ENCODE assay signal across 8 cellular contexts in the genomic region with DNA sequence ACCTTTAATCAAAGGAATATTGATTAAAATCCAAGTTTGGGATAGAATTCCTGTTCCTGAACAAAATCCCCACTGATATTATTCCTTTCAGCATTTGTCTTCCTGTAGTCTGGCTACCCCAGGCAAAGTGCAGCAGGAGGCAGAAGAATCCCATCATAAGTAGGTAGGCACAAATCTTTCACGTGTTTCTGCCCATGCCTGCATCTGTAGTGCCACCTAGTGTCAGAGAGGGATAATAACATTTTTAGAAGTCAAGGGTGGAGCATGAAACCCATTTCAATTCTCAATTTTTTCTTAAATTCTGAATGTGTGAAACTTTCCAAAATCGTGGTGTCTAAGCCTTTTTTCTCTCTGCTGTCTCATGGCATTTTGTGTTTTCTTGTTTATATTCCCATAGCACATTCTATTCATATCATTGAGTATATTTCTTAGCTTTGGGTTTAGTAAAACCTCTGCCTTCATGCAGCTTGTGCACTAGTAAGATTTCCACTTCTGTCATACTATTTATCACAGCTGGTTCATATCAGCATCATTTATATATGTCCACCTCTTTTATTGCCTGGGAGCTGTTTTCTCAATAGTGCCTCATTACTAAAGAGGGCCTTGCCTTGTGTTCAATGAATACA. TPM values are rescaled to one million over a fixed set of nuclear protein-coding genes. Genes with fewer than 3 reads are reported as not detected.
A peak's percentile ranks its signal among the peaks of the same experiment; 100 is the strongest.
DNase-seq lines count a peak whose midpoint lies in the region; ATAC-seq and TF ChIP-seq lines count a peak whose summit lies in the region.

No MANE protein-coding gene starts in this region.

- H3K4me3 Mint-ChIP-seq in GM23338: no peak overlapping the region

- no peaks in the 10 kb centered on the region for H3F3A ChIP-seq in GM23338 (replicated peaks; ENCODE audit: low read depth)

- peak; percentile 74 for ATAC-seq in GM23338
- peak; percentile 79 for ATAC-seq in Panc1

- H3K27me3 Mint-ChIP-seq in GM23338 (ENCODE audit: insufficient read depth, low read depth, poor library complexity): no peaks in the 10 kb centered on the region

- H3K9me2 ChIP-seq in GM23338 (ENCODE audit: insufficient read depth): no peaks in the 10 kb centered on the region

- no TSS peak for BruUV-seq in Panc1 (replicated peaks; lab: Mats Ljungman, UMichigan)

- H3K36me3 Mint-ChIP-seq in GM23338 (ENCODE audit: low read depth): no peaks in the 10 kb centered on the region

- H3K79me2 ChIP-seq in GM23338 (replicated peaks; ENCODE audit: insufficient read depth): no peaks in the 10 kb centered on the region

- H3K4me3 ChIP-seq in GM23338: no peak overlapping the region
- H3K4me3 ChIP-seq in Panc1 (ENCODE audit: low read depth in 2 of 2, low read length in 2 of 2): no peak overlapping the region
- no peak overlapping the region for H3K4me3 ChIP-seq in ascending aorta

- CTCF ChIA-PET in Panc1 (lab: Charles Lee): interaction anchor here (1.0 kb wide), 1 partner anchor 254 kb away, joined by 3 read pairs; no protein-coding TSS in a partner anchor

- no peaks in the 10 kb centered on the region for H3K4me1 ChIP-seq in GM23338 (ENCODE audit: insufficient read depth)
- no peaks in the 10 kb centered on the region for H3K4me1 ChIP-seq in Panc1 (ENCODE audit: control insufficient read depth, insufficient read depth, low read length)
- peaks cover 0 to 4% of the 10 kb centered on the region in 2 donors for H3K4me1 ChIP-seq in ascending aorta

- intact Hi-C loops in Panc1 (cut with micrococcal nuclease; ENCODE audit: unreplicated experiment) (loop anchor here (2.0 to 5.0 kb wide), 2 partner anchors 42 to 118 kb away; no protein-coding TSS in a partner anchor), ascending aorta (cut with DNase I) (loop anchor here (1.0 to 10.0 kb wide), 4 partner anchors 42 to 544 kb away; no protein-coding TSS in a partner anchor)

- H3K9me3 Mint-ChIP-seq in GM23338: no peaks in the 10 kb centered on the region

- H3K36me3 ChIP-seq in GM23338 (ENCODE audit: insufficient read depth) (no peaks in the 10 kb centered on the region), Panc1 (ENCODE audit: control insufficient read depth, insufficient read depth, low read length) (no peaks in the 10 kb centered on the region), ascending aorta (no peaks in the 10 kb centered on the region)

- peak; percentile 65 for DNase-seq in activated CD8-positive, alpha-beta memory T cell treated with anti-CD3 and anti-CD28 coated beads for 24 hours
- DNase-seq in activated CD8-positive, alpha-beta memory T cell treated with anti-CD3 and anti-CD28 coated beads, Interleukin-2, amount 50 U/mL, for 48 hours: no peak
- DNase-seq in GM23338 (ENCODE audit: low spot score) (peak; percentile 73), LoVo (ENCODE audit: low spot score) (peak; percentile 83), Panc1 (ENCODE audit: low read depth, low spot score) (peak; percentile 22), ascending aorta (ENCODE audit: low spot score in 2 of 2) (peak in 1 of 2 donors; percentile 69), hippocampal formation (lab: John Stamatoyannopoulos, UW) (peak; percentile 12 to 67)
- DNase-seq in stimulated activated CD4-positive, alpha-beta T cell treated with anti-CD3 and anti-CD28 coated beads, Interleukin-1b, Interleukin-23, amount 100 ng/mL, for 4 hours (ENCODE audit: low read depth in 2 of 2): peak; percentile 0 to 8

- H3K9me3 ChIP-seq in Panc1 (ENCODE audit: control insufficient read depth, insufficient read depth, low read depth, low read length): no peaks in the 10 kb centered on the region
- no peaks in the 10 kb centered on the region for H3K9me3 ChIP-seq in ascending aorta

- H3K27me3 ChIP-seq in GM23338 (ENCODE audit: insufficient read depth) (no peaks in the 10 kb centered on the region), Panc1 (ENCODE audit: control insufficient read depth, insufficient read depth, low read length) (no peaks in the 10 kb centered on the region), ascending aorta (no peaks in the 10 kb centered on the region)

- H4K20me1 ChIP-seq in GM23338 (replicated peaks; ENCODE audit: insufficient read depth): no peaks in the 10 kb centered on the region

- no peaks in the 10 kb centered on the region for H3K4me1 Mint-ChIP-seq in GM23338

- no peak overlapping the region for H3K4me2 ChIP-seq in GM23338

- H2AFZ ChIP-seq in GM23338: no peak overlapping the region

- no peak overlapping the region for H3K27ac Mint-ChIP-seq in GM23338

- in situ Hi-C loops in Panc1 (cut with HindIII; ENCODE audit: low pct_unique_long_range_greater_than_20kb, low sequenced_read_pairs): no loop called here

- POLR2A ChIA-PET in Panc1 (lab: Charles Lee): no interaction called here

- peak; percentile 89 to 95 for TF ChIP-seq CTCF in GM23338 (conservative IDR thresholded peaks at IDR 0.05; ENCODE audit: low read depth in 2 of 2)
- peak; percentile 83 for TF ChIP-seq CTCF in Panc1 (IDR thresholded peaks at IDR 0.05)
- peak; percentile 77 to 86 (median 81) for TF ChIP-seq CTCF in ascending aorta (IDR thresholded peaks at IDR 0.05)

- no peak overlapping the region for H3K27ac ChIP-seq in GM23338 (ENCODE audit: low read depth)
- H3K27ac ChIP-seq in Panc1 (ENCODE audit: low read length): no peak overlapping the region
- H3K27ac ChIP-seq in ascending aorta: no peak overlapping the region

TF ChIP-seq in GM23338, 12 proteins besides CTCF, POLR2A, EP300 and RAD21 (continues in another document):
- TF ChIP-seq EZH2 (IDR thresholded peaks at IDR 0.05; ENCODE audit: low read depth, unreplicated experiment): no peak
- TF ChIP-seq EZH2phosphoT487 (IDR thresholded peaks at IDR 0.05; ENCODE audit: unreplicated experiment): no peak
- no peak for TF ChIP-seq JUNB (IDR thresholded peaks at IDR 0.05; ENCODE audit: unreplicated experiment)
- no peak for TF ChIP-seq NANOG (IDR thresholded peaks at IDR 0.05; ENCODE audit: borderline replicate concordance)
- no peak for TF ChIP-seq STAT1 (IDR thresholded peaks at IDR 0.05; ENCODE audit: unreplicated experiment)
- TF ChIP-seq, protein P1, sequence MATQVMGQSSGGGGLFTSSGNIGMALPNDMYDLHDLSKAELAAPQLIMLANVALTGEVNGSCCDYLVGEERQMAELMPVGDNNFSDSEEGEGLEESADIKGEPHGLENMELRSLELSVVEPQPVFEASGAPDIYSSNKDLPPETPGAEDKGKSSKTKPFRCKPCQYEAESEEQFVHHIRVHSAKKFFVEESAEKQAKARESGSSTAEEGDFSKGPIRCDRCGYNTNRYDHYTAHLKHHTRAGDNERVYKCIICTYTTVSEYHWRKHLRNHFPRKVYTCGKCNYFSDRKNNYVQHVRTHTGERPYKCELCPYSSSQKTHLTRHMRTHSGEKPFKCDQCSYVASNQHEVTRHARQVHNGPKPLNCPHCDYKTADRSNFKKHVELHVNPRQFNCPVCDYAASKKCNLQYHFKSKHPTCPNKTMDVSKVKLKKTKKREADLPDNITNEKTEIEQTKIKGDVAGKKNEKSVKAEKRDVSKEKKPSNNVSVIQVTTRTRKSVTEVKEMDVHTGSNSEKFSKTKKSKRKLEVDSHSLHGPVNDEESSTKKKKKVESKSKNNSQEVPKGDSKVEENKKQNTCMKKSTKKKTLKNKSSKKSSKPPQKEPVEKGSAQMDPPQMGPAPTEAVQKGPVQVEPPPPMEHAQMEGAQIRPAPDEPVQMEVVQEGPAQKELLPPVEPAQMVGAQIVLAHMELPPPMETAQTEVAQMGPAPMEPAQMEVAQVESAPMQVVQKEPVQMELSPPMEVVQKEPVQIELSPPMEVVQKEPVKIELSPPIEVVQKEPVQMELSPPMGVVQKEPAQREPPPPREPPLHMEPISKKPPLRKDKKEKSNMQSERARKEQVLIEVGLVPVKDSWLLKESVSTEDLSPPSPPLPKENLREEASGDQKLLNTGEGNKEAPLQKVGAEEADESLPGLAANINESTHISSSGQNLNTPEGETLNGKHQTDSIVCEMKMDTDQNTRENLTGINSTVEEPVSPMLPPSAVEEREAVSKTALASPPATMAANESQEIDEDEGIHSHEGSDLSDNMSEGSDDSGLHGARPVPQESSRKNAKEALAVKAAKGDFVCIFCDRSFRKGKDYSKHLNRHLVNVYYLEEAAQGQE (IDR thresholded peaks at IDR 0.05; ENCODE audit: unreplicated experiment): no peak
- TF ChIP-seq, protein P2, sequence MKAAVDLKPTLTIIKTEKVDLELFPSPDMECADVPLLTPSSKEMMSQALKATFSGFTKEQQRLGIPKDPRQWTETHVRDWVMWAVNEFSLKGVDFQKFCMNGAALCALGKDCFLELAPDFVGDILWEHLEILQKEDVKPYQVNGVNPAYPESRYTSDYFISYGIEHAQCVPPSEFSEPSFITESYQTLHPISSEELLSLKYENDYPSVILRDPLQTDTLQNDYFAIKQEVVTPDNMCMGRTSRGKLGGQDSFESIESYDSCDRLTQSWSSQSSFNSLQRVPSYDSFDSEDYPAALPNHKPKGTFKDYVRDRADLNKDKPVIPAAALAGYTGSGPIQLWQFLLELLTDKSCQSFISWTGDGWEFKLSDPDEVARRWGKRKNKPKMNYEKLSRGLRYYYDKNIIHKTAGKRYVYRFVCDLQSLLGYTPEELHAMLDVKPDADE (IDR thresholded peaks at IDR 0.05): no peak
- no peak for TF ChIP-seq CREB1 (CRISPR knock-in tag; IDR thresholded peaks at IDR 0.05; ENCODE audit: low read depth)

RNA-seq across cellular contexts. Expression of a gene that starts 47.8 kb away (rescaled TPM):
- total RNA-seq in GM23338 (2014; rRNA removed; shearing (Covaris generic)): 1.5 and 3.5 TPM in 2 replicates
- 0.99 and 1.1 TPM in 2 replicates for polyA plus RNA-seq in GM23338 (2016; fragmentation: Nextera tagmentation; extraction: Ambion mirVana)
- not detected for total RNA-seq in Panc1 (2021; ENCODE audit: unreplicated experiment)
- polyA plus RNA-seq in Panc1 (2012; ENCODE audit: insufficient read length): not detected
- 55.7 TPM for total RNA-seq in ascending aorta

RNA-seq across cellular contexts. Expression of a gene that starts 53.3 kb away (rescaled TPM):
- total RNA-seq in GM23338 (2014; rRNA removed; shearing (Covaris generic)): 1.5 and 5.4 TPM in 2 replicates
- polyA plus RNA-seq in GM23338 (2016; fragmentation: Nextera tagmentation; extraction: Ambion mirVana): 1.4 and 2.3 TPM in 2 replicates
- total RNA-seq in Panc1 (2021; ENCODE audit: unreplicated experiment): not detected
- not detected for polyA plus RNA-seq in Panc1 (2012; ENCODE audit: insufficient read length)
- total RNA-seq in ascending aorta: 0.11 TPM

Comparison
In these comparisons a context has a peak if more than half of its experiments do, and no peak if none do; other contexts are left out.
1. RNA of a gene that starts 47.8 kb away (total RNA-seq): 55.7 TPM in ascending aorta (single experiment); 1.5 to 3.5 TPM in GM23338 and not detected in Panc1 (single experiment); every median in the first group is over 10 times any median in the second.
2. Peak in every context shown above with its lines, with median percentiles within 50 percentile points of each other: CTCF ChIP-seq.